30 cellular contexts compared by ENCODE assay signal in the genomic region with DNA sequence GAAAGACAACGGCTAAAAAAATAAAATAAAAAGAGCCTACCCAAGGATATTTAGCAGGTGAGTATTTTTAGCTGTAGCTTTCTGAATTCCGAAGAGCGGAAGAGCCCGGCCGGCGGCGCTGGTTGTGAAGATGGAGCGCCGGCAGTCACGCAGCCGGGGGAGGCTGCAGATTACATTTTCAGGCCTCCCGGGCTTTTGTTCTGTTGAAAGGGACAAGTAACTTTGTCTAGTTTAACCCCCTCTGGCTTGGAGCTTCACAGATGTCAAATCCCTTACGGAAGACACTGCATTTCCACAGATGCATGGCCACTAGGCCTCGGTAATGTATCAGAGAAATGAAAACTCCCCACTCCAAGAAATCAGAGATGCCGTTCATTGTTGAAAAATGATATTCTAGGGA.
"Had no signal": no experiment of that assay in that cellular context is flagged by ENCODE, and none has a peak within 500 bp of the region (broad histone marks: within the 10 kb centered on the region; RNA-seq: fewer than 3 reads in every experiment).

No MANE protein-coding gene starts in this region.

- H3K27me3 Mint-ChIP-seq: activated CD4-positive, alpha-beta memory T cell treated with anti-CD3 and anti-CD28 coated beads, Interleukin-2, amount 10 ng/mL, durations not matched to agents 7 days and 5 days; activated CD4-positive, alpha-beta T cell treated with anti-CD3 and anti-CD28 coated beads, Interleukin-2, amount 10 ng/mL, durations not matched to agents 7 days and 5 days; activated naive CD8-positive, alpha-beta T cell; activated T-cell treated with anti-CD3 and anti-CD28 coated beads, Interleukin-2, amount 50 U/mL, for 24 hours had no signal

- DNase-seq: activated B cell treated with CpG ODN at 0.5 μM for 24 hours; activated CD4-positive, alpha-beta memory T cell treated with anti-CD3 and anti-CD28 coated beads, Interleukin-2, amount 10 ng/mL, durations not matched to agents 7 days and 5 days; activated CD4-positive, alpha-beta T cell treated with anti-CD3 and anti-CD28 coated beads, Interleukin-2, amount 10 ng/mL, durations not matched to agents 7 days and 5 days; activated CD4-positive, alpha-beta T cell treated with anti-CD3 and anti-CD28 coated beads, Interleukin-2, amount 50 U/mL, for 4 hours; activated CD8-positive, alpha-beta memory T cell treated with anti-CD3 and anti-CD28 coated beads, Interleukin-2, amount 50 U/mL, for 48 hours; activated gamma-delta T cell; activated naive CD4-positive, alpha-beta T cell; activated naive CD4-positive, alpha-beta T cell treated with anti-CD3 and anti-CD28 coated beads, Interleukin-2, amount 50 U/mL, for 16 hours; activated T-cell treated with anti-CD3 and anti-CD28 coated beads for 4 hours; activated T-cell treated with anti-CD3 and anti-CD28 coated beads, Interleukin-2, amount 50 U/mL, for 24 hours; activated T-cell treated with anti-CD3 and anti-CD28 coated beads, Interleukin-2, amount 50 U/mL, for 72 hours; amniotic stem cell; anterior cingulate cortex; brain microvascular endothelial cell; caudate nucleus; cortex of kidney; dermis blood vessel endothelial cell; effector CD4-positive, alpha-beta T cell; effector memory CD8-positive, alpha-beta T cell; erythroblast; esophagus squamous epithelium; foreskin melanocyte; T-helper 1 cell; T-helper 17 cell; T1000; WERI-Rb-1 had no signal

- H3K27ac ChIP-seq: brain microvascular endothelial cell, esophagus squamous epithelium, gastroesophageal sphincter, WERI-Rb-1 had no signal

- H3K27ac Mint-ChIP-seq: activated B cell treated with CpG ODN at 0.5 μM for 24 hours; activated CD4-positive, alpha-beta memory T cell treated with anti-CD3 and anti-CD28 coated beads, Interleukin-2, amount 10 ng/mL, durations not matched to agents 7 days and 5 days; activated CD4-positive, alpha-beta T cell treated with anti-CD3 and anti-CD28 coated beads, Interleukin-2, amount 10 ng/mL, durations not matched to agents 7 days and 5 days; activated naive CD8-positive, alpha-beta T cell; activated T-cell treated with anti-CD3 and anti-CD28 coated beads, Interleukin-2, amount 50 U/mL, for 24 hours; activated T-cell treated with anti-CD3 and anti-CD28 coated beads, Interleukin-2, amount 50 U/mL, for 72 hours; effector memory CD8-positive, alpha-beta T cell; T-helper 17 cell; T-helper 2 cell treated with Interferon-gamma antibody and Interleukin-4, amounts not matched to agents 5 μg/mL and 100 μg/mL, for 36 hours had no signal

- H3K36me3 ChIP-seq: brain microvascular endothelial cell, esophagus squamous epithelium, gastroesophageal sphincter, WERI-Rb-1 had no signal

- H3K36me3 Mint-ChIP-seq: activated naive CD8-positive, alpha-beta T cell had no signal

- H3K27me3 ChIP-seq: brain microvascular endothelial cell, esophagus squamous epithelium had no signal

- H3K4me3 Mint-ChIP-seq: activated B cell treated with CpG ODN at 0.5 μM for 24 hours; activated CD4-positive, alpha-beta memory T cell treated with anti-CD3 and anti-CD28 coated beads, Interleukin-2, amount 10 ng/mL, durations not matched to agents 7 days and 5 days; activated CD4-positive, alpha-beta T cell treated with anti-CD3 and anti-CD28 coated beads, Interleukin-2, amount 10 ng/mL, durations not matched to agents 7 days and 5 days; activated naive CD8-positive, alpha-beta T cell; activated T-cell treated with anti-CD3 and anti-CD28 coated beads, Interleukin-2, amount 50 U/mL, for 24 hours; activated T-cell treated with anti-CD3 and anti-CD28 coated beads, Interleukin-2, amount 50 U/mL, for 72 hours; effector memory CD8-positive, alpha-beta T cell; T-helper 17 cell; T-helper 2 cell treated with Interferon-gamma antibody and Interleukin-4, amounts not matched to agents 5 μg/mL and 100 μg/mL, for 36 hours had no signal

- H3K9me3 Mint-ChIP-seq: activated B cell treated with CpG ODN at 0.5 μM for 24 hours; activated CD4-positive, alpha-beta memory T cell treated with anti-CD3 and anti-CD28 coated beads, Interleukin-2, amount 10 ng/mL, durations not matched to agents 7 days and 5 days; activated CD4-positive, alpha-beta T cell treated with anti-CD3 and anti-CD28 coated beads, Interleukin-2, amount 10 ng/mL, durations not matched to agents 7 days and 5 days; activated T-cell treated with anti-CD3 and anti-CD28 coated beads, Interleukin-2, amount 50 U/mL, for 24 hours; activated T-cell treated with anti-CD3 and anti-CD28 coated beads, Interleukin-2, amount 50 U/mL, for 72 hours; T-helper 2 cell treated with Interferon-gamma antibody and Interleukin-4, amounts not matched to agents 5 μg/mL and 100 μg/mL, for 36 hours had no signal

- H3K9me3 ChIP-seq: gastroesophageal sphincter had no signal

- H3K4me3 ChIP-seq: esophagus squamous epithelium, gastroesophageal sphincter had no signal

- H3K4me1 Mint-ChIP-seq: activated B cell treated with CpG ODN at 0.5 μM for 24 hours; activated CD4-positive, alpha-beta memory T cell treated with anti-CD3 and anti-CD28 coated beads, Interleukin-2, amount 10 ng/mL, durations not matched to agents 7 days and 5 days; activated CD4-positive, alpha-beta T cell treated with anti-CD3 and anti-CD28 coated beads, Interleukin-2, amount 10 ng/mL, durations not matched to agents 7 days and 5 days; T-helper 17 cell had no signal

- H3K4me1 ChIP-seq: esophagus squamous epithelium, gastroesophageal sphincter had no signal

- ATAC-seq: activated CD4-positive, CD25-positive, alpha-beta regulatory T cell treated with anti-CD3 and anti-CD28 coated beads, Interleukin-2, amount 50 U/mL, for 24 hours; activated T-cell treated with anti-CD3 and anti-CD28 coated beads, Interleukin-2, amount 50 U/mL, for 72 hours; effector memory CD8-positive, alpha-beta T cell; gastroesophageal sphincter; T-helper 17 cell had no signal
